In the genomic region with DNA sequence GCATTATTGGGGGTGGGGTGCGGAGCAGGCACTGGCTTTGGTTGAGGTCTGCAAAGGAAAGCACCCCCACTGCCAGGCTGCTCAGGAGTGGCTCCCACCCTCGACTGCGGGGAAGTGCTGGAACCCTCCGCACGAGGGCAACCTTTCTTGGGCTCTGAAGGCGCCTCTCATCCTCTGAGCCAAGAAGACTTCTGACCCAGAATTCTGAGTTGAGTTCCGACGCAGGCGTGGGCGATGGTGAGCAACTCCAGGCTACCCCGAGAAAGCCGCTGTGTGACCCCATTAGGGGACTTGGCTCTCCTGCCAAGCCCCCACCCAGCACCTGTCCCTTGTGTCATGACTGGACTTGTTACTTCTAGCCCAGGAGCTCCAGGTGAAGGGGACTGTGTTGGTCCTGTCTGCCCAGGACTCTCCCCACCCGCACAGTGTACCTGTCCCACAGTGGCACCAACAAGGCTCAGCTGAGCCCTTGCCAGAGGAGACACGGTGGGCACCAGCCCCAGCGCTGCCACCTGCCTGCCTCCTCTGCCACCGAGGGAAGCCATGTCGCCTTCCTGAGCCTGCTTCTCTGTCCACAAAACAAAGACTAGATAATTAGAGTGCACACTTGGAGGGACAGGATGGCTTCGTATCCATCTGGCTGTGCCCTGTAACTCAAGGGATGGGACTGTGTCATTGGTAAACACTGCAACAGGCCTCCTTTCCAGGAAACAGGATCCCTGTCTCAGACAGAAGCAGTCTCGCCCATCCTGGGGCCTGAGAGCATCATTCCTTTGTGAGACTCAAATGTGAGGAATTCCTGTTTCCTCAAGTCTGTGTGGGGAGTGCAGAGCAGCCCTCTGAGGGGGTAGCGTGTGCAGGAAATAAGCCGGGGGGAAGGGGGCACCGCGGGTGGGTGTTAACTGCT, we compare ENCODE assay signal across 17 cellular contexts.
DNase-seq lines count a peak whose midpoint lies in the region; ATAC-seq and TF ChIP-seq lines count a peak whose summit lies in the region.
"Had no signal": no experiment of that assay in that cellular context is flagged by ENCODE, and none has a peak within 500 bp of the region (broad histone marks: within the 10 kb centered on the region; RNA-seq: fewer than 3 reads in every experiment).

No MANE protein-coding gene starts in this region.

- no peaks in the 10 kb centered on the region; the same call in 1 of the 2 replicates for H3K27me3 Mint-ChIP-seq in H9 (ENCODE audit: low read depth)

- no peaks in the 10 kb centered on the region for H3K9me3 ChIP-seq in H9 (ENCODE audit: control insufficient read depth, low read depth, low read length)
- H3K9me3 ChIP-seq in A673 (ENCODE audit: low read depth, low read length, poor library complexity, severe bottlenecking), result no peaks in the 10 kb centered on the region
- no peaks in the 10 kb centered on the region for H3K9me3 ChIP-seq in Peyer's patch

- H3K4me2 ChIP-seq in H9 (ENCODE audit: insufficient read depth, insufficient read length, low read length), result no peak overlapping the region

- no peak overlapping the region for H3K9ac ChIP-seq in H9 (ENCODE audit: extremely low read depth, insufficient read length, low read length)

- TF ChIP-seq CTCF in H9 (conservative IDR thresholded peaks at IDR 0.05), result no peak
- no peak for TF ChIP-seq CTCF in A673 (conservative IDR thresholded peaks at IDR 0.05; ENCODE audit: low read depth, low read length)
- no peak for TF ChIP-seq CTCF in Peyer's patch (IDR thresholded peaks at IDR 0.05)

- no peak overlapping the region for H3K56ac ChIP-seq in H9 (ENCODE audit: insufficient read length, low read depth, low read length)

- no peak overlapping the region for H4K5ac ChIP-seq in H9 (ENCODE audit: insufficient read length, low read depth, low read length)

- no peak overlapping the region for H4K8ac ChIP-seq in H9 (replicated peaks; ENCODE audit: insufficient read length, low read depth, low read length)

- H2BK120ac ChIP-seq in H9 (ENCODE audit: low read depth, low read length, poor library complexity, severe bottlenecking), result no peak overlapping the region

- no peak overlapping the region; a peak in 1 of 5 replicates for H3K4me3 Mint-ChIP-seq in H9
- H3K4me3 Mint-ChIP-seq: natural killer cell had no signal

- H3K4me3 ChIP-seq in A673 (ENCODE audit: low read depth, low read length, poor library complexity, severe bottlenecking), result no peak overlapping the region
- no peak overlapping the region for H3K4me3 ChIP-seq in Peyer's patch

- no peak overlapping the region for H3K14ac ChIP-seq in H9 (ENCODE audit: insufficient read depth, low read length)

- H3K4me1 ChIP-seq in H9 (ENCODE audit: insufficient read depth, low read length), result no peaks in the 10 kb centered on the region
- no peaks in the 10 kb centered on the region for H3K4me1 ChIP-seq in A673 (ENCODE audit: insufficient read depth, low read length, poor library complexity, severe bottlenecking)
- H3K4me1 ChIP-seq in Peyer's patch, result peaks cover 0 to 21% (median 1%) of the 10 kb centered on the region in 4 donors

- no peak overlapping the region for H3K27ac ChIP-seq in H9 (ENCODE audit: insufficient read length, low read depth, low read length)
- H3K27ac ChIP-seq in caudate nucleus (ENCODE audit: low read depth, low read length), result peak overlapping the region; percentile 79
- H3K27ac ChIP-seq in A673 (ENCODE audit: low read depth, low read length, poor library complexity, severe bottlenecking), result no peak overlapping the region
- H3K27ac ChIP-seq in Peyer's patch, result no peak overlapping the region

- peaks cover 0 to 8% of the 10 kb centered on the region in 2 experiments; a peak in 1 of 4 replicates for H3K4me1 Mint-ChIP-seq in H9

- DNase-seq in H9 (no peak), caudate nucleus (lab: John Stamatoyannopoulos, UW) (peak in 10 of 61 donors; percentile 22 to 76 (median 52)), left kidney (ENCODE audit: low read depth, low spot score) (peak; percentile 56), sciatic nerve (ENCODE audit: low spot score) (no peak), A673 (ENCODE audit: low spot score) (no peak), activated gamma-delta T cell (lab: John Stamatoyannopoulos, UW) (no peak), NCI-H1048 (lab: John Stamatoyannopoulos, UW) (no peak), Peyer's patch (no peak)
- DNase-seq: activated CD4-positive, alpha-beta T cell treated with anti-CD3 and anti-CD28 coated beads for 1 hour; activated naive CD4-positive, alpha-beta T cell treated with Interleukin-2 at 50 U/mL for 16 hours; central memory CD4-positive, alpha-beta T cell; natural killer cell; NCI-H1436 treated with DMSO at 0.1 percent for 48 hours; NCI-H226; SIG-M5; T-helper 2 cell had no signal

- no peaks in the 10 kb centered on the region for H3K36me3 ChIP-seq in A673 (ENCODE audit: insufficient read depth, low read length, poor library complexity, severe bottlenecking)
- no peaks in the 10 kb centered on the region for H3K36me3 ChIP-seq in Peyer's patch

- H3K79me2 ChIP-seq in H9 (ENCODE audit: insufficient read depth, low read length), result no peaks in the 10 kb centered on the region

- H3K9me3 Mint-ChIP-seq in H9, result peaks cover 0 to 4% of the 10 kb centered on the region in 2 experiments; a peak in 1 of 5 replicates
- H3K9me3 Mint-ChIP-seq: natural killer cell had no signal

- no peaks in the 10 kb centered on the region for H3K23me2 ChIP-seq in H9 (ENCODE audit: insufficient read length, low read depth, low read length, poor library complexity, severe bottlenecking)

- H2AK5ac ChIP-seq in H9 (ENCODE audit: insufficient read length, low read length), result no peak overlapping the region

- no CpG with 5 or more reads among the region's 23 CpGs for WGBS in H9 (ENCODE audit: extremely low coverage, insufficient read length, low lambda C conversion rate)

- H2BK20ac ChIP-seq in H9 (ENCODE audit: low read depth, low read length, poor library complexity, severe bottlenecking), result no peak overlapping the region

- peak; percentile 23 for ATAC-seq in sciatic nerve
- ATAC-seq: HCT116, natural killer cell had no signal

- no peak overlapping the region for H2BK15ac ChIP-seq in H9 (ENCODE audit: low read depth, low read length)

- POLR2A ChIA-PET in A673 (lab: Charles Lee; ENCODE audit: low non-redundant PET), result no interaction called here

- H3K27ac Mint-ChIP-seq in H9, result peak overlapping the region in 2 of 3 experiments; percentile 44 to 70; a peak in 3 of 7 replicates
- H3K27ac Mint-ChIP-seq: natural killer cell had no signal

- CTCF ChIA-PET in A673 (lab: Charles Lee), result no interaction called here

- no peak overlapping the region for H2BK5ac ChIP-seq in H9 (ENCODE audit: insufficient read length, low read length)

- TF ChIP-seq POLR2A in Peyer's patch (IDR thresholded peaks at IDR 0.05), result no peak

- no peak overlapping the region for H3T11ph ChIP-seq in H9 (ENCODE audit: low read length)

- H2AFZ ChIP-seq in H9 (ENCODE audit: low read length), result no peak overlapping the region

- no TSS peak for BruUV-seq in A673 (replicated peaks; lab: Mats Ljungman, UMichigan)

- H4K20me1 ChIP-seq in H9 (ENCODE audit: control insufficient read depth, insufficient read depth, insufficient read length), result no peaks in the 10 kb centered on the region

- no peaks in the 10 kb centered on the region for H3K27me3 ChIP-seq in H9 (ENCODE audit: insufficient read depth, low read length)
- no peaks in the 10 kb centered on the region for H3K27me3 ChIP-seq in A673 (replicated peaks; ENCODE audit: insufficient read depth, low read depth, low read length, poor library complexity)
- H3K27me3 ChIP-seq in Peyer's patch, result no peaks in the 10 kb centered on the region

- no peaks in the 10 kb centered on the region; a peak in 2 of 7 replicates for H3K36me3 Mint-ChIP-seq in H9 (ENCODE audit: insufficient read depth in 1 of 3, low read depth in 3 of 3)
- H3K36me3 Mint-ChIP-seq: natural killer cell had no signal

- H3K4ac ChIP-seq in H9 (ENCODE audit: low read depth, low read length), result no peak overlapping the region

- H3K23ac ChIP-seq in H9 (ENCODE audit: insufficient read length, low read depth, low read length), result no peak overlapping the region

- H2BK12ac ChIP-seq in H9 (ENCODE audit: insufficient read length, low read depth, low read length), result no peak overlapping the region

- intact Hi-C loops in sciatic nerve (cut with DNase I) (no loop called here), A673 (cut with micrococcal nuclease; ENCODE audit: unreplicated experiment) (no loop called here)

- no peaks in the 10 kb centered on the region for H3K79me1 ChIP-seq in H9 (ENCODE audit: insufficient read depth, low read depth, low read length, poor library complexity, severe bottlenecking)

- H4K91ac ChIP-seq in H9 (ENCODE audit: insufficient read length, low read depth, low read length), result no peak overlapping the region

- no peak overlapping the region for H3K18ac ChIP-seq in H9 (ENCODE audit: insufficient read length, low read depth, low read length)
